ENCODE assay signal across 1 cellular context in genomic region chr4:145792429-145792828, GRCh38.
TF ChIP-seq lines count a peak whose summit lies in the region.

No MANE protein-coding gene starts in this region.

TF ChIP-seq in GM23338, 12 proteins besides CTCF, POLR2A, EP300 and RAD21 (continued from another document):
- no peak for TF ChIP-seq ZNF462 (CRISPR knock-in tag; IDR thresholded peaks at IDR 0.05)
